ENCODE assay signal across 31 cellular contexts in genomic region chr5:97475847-97476246, GRCh38.
A peak's percentile ranks its signal among the peaks of the same experiment; 100 is the strongest.
DNase-seq lines count a peak whose midpoint lies in the region; ATAC-seq, FAIRE-seq and TF ChIP-seq lines count a peak whose summit lies in the region.
"Had no signal": no experiment of that assay in that cellular context is flagged by ENCODE, and none has a peak within 500 bp of the region (broad histone marks: within the 10 kb centered on the region; RNA-seq: fewer than 3 reads in every experiment).

No MANE protein-coding gene starts in this region.

- no peaks in the 10 kb centered on the region for H3K79me2 ChIP-seq in GM12878 (ENCODE audit: control insufficient read depth, insufficient read depth, low read length)

- 99% methylated on average over 3 of the region's 3 CpGs for WGBS in GM12878 (ENCODE audit: insufficient coverage, insufficient replicate concordance, low lambda C conversion rate, missing lambda C conversion rate)
- 97 to 100% methylated on average over 1 to 2 of the region's 3 CpGs for WGBS in endodermal cell (ENCODE audit: insufficient coverage in 1 of 2, insufficient read length in 1 of 2), 2 experiments

- SMC1A ChIA-PET in GM12878 (lab: Charles Lee; ENCODE audit: uncharacterized antibody, unreplicated experiment), result interaction anchor here (0.7 to 2.0 kb wide), 4 partner anchors 17 to 37 kb away, joined by 3 to 4 read pairs (median 3); no protein-coding TSS in a partner anchor

- no peak for FAIRE-seq in GM12878 (lab: Jason Lieb, UNC)
- FAIRE-seq: A204.1, A549, D721Med had no signal

- no peak overlapping the region for H3K9ac ChIP-seq in GM12878 (ENCODE audit: control insufficient read depth, insufficient read depth, low read length)
- no peak overlapping the region for H3K9ac ChIP-seq in endodermal cell (ENCODE audit: extremely low read depth, low read length, poor library complexity, severe bottlenecking)
- H3K9ac ChIP-seq: BLaER1; BLaER1 treated with 17β-estradiol and CSF1 and Interleukin-3, amounts not matched to agents 10 nM and 100 nM had no signal

- H3K4me2 ChIP-seq in GM12878 (ENCODE audit: control insufficient read depth, insufficient read depth), result no peak overlapping the region
- H3K4me2 ChIP-seq: A549; BLaER1; BLaER1 treated with 17β-estradiol and CSF1 and Interleukin-3, amounts not matched to agents 10 nM and 100 nM had no signal

- no peak for TF ChIP-seq EP300 in GM12878 (IDR thresholded peaks at IDR 0.05; ENCODE audit: borderline replicate concordance in 1 of 2, control insufficient read depth in 1 of 2, low read depth in 2 of 2, low read length in 2 of 2)

- H3K27me3 ChIP-seq in GM12878 (replicated peaks in 1 of 2; ENCODE audit: control insufficient read depth in 2 of 2, insufficient read depth in 2 of 2, low read length in 1 of 2), result no peaks in the 10 kb centered on the region
- H3K27me3 ChIP-seq in endodermal cell (ENCODE audit: control insufficient read depth, insufficient read depth, low read length, poor library complexity, severe bottlenecking), result no peaks in the 10 kb centered on the region
- H3K27me3 ChIP-seq: BE2C; BLaER1; BLaER1 treated with 17β-estradiol and CSF1 and Interleukin-3, amounts not matched to agents 10 nM and 100 nM had no signal

- no peak overlapping the region for H3K4me3 Mint-ChIP-seq in endodermal cell
- H3K4me3 Mint-ChIP-seq: B cell; CD14-positive monocyte; CD4-positive, alpha-beta memory T cell; CD4-positive, alpha-beta T cell; CD4-positive, CD25-positive, alpha-beta regulatory T cell; CD8-positive, alpha-beta memory T cell; CD8-positive, alpha-beta T cell had no signal

- intact Hi-C loops in GM12878 (cut with micrococcal nuclease; ENCODE audit: unreplicated experiment), result no loop called here

- H3K27me3 Mint-ChIP-seq in endodermal cell (ENCODE audit: insufficient read depth), result no peaks in the 10 kb centered on the region
- H3K27me3 Mint-ChIP-seq: CD4-positive, alpha-beta memory T cell; CD4-positive, alpha-beta T cell; CD4-positive, CD25-positive, alpha-beta regulatory T cell; CD8-positive, alpha-beta memory T cell had no signal

- POLR2A ChIA-PET in GM12878 (lab: Charles Lee), result interaction anchor here (0.7 kb wide), 1 partner anchor 12 kb away, joined by 7 read pairs; no protein-coding TSS in a partner anchor

- H4K20me1 ChIP-seq in GM12878 (ENCODE audit: control insufficient read depth, insufficient read depth), result no peaks in the 10 kb centered on the region
- H4K20me1 ChIP-seq: BLaER1; BLaER1 treated with 17β-estradiol and CSF1 and Interleukin-3, amounts not matched to agents 10 nM and 100 nM had no signal

- H3K9me3 Mint-ChIP-seq in endodermal cell, result no peaks in the 10 kb centered on the region
- H3K9me3 Mint-ChIP-seq: CD4-positive, alpha-beta memory T cell; CD4-positive, alpha-beta T cell; CD8-positive, alpha-beta T cell had no signal

- H3K36me3 ChIP-seq in GM12878 (ENCODE audit: control insufficient read depth in 2 of 2, insufficient read depth in 2 of 2, low read length in 1 of 2) (no peaks in the 10 kb centered on the region), endodermal cell (ENCODE audit: control insufficient read depth, insufficient read depth, low read length) (no peaks in the 10 kb centered on the region)
- H3K36me3 ChIP-seq: BE2C; BLaER1; BLaER1 treated with 17β-estradiol and CSF1 and Interleukin-3, amounts not matched to agents 10 nM and 100 nM had no signal

- no peak for TF ChIP-seq POLR2A in GM12878 (IDR thresholded peaks at IDR 0.05; ENCODE audit: low read depth, low read length)

- H3K27ac ChIP-seq in GM12878 (ENCODE audit: control insufficient read depth, insufficient read depth) (no peak overlapping the region), endodermal cell (ENCODE audit: low read depth, low read length) (no peak overlapping the region)
- H3K27ac ChIP-seq: 22Rv1; A549; BLaER1; BLaER1 treated with 17β-estradiol and CSF1 and Interleukin-3, amounts not matched to agents 10 nM and 100 nM; C4-2B had no signal

- RAD21 ChIA-PET in GM12878 (lab: Charles Lee; ENCODE audit: unreplicated experiment), result interaction anchor here (1.5 kb wide), 2 partner anchors 27 to 58 kb away, joined by 3 to 5 read pairs; no protein-coding TSS in a partner anchor

- H3K9me3 ChIP-seq in GM12878 (replicated peaks; ENCODE audit: control insufficient read depth, insufficient read depth, low read length), result no peaks in the 10 kb centered on the region
- H3K9me3 ChIP-seq in endodermal cell (ENCODE audit: control insufficient read depth, low read length), result no peaks in the 10 kb centered on the region
- H3K9me3 ChIP-seq: A549, BE2C, Caco-2 had no signal

- DNase-seq in GM12878 (ENCODE audit: low read depth, low spot score) (no peak), endodermal cell (no peak)
- DNase-seq: 8988T; ACHN; AML-193; BE2C; C1 segment of cervical spinal cord; Caco-2; Calu3; CD4-positive, alpha-beta memory T cell; CD4-positive, alpha-beta T cell; CD4-positive, CD25-positive, alpha-beta regulatory T cell; CD8-positive, alpha-beta memory T cell; CD8-positive, alpha-beta T cell; COR-L47; DMS 273 treated with DMSO at 0.1 percent for 48 hours; DMS153; DMS53; DMS79; DMS79 treated with DMSO at 0.1 percent for 48 hours; DND-41; EL had no signal

- no peaks in the 10 kb centered on the region for H3K36me3 Mint-ChIP-seq in endodermal cell (ENCODE audit: low read depth)
- H3K36me3 Mint-ChIP-seq: CD14-positive monocyte; CD4-positive, alpha-beta memory T cell; CD4-positive, CD25-positive, alpha-beta regulatory T cell; CD8-positive, alpha-beta memory T cell; CD8-positive, alpha-beta T cell had no signal

- no peak overlapping the region for H2AFZ ChIP-seq in GM12878 (ENCODE audit: control insufficient read depth, low read depth, low read length)

- TF ChIP-seq RAD21 in GM12878 (IDR thresholded peaks at IDR 0.05; ENCODE audit: insufficient read depth, low read depth, low read length), result no peak

- ATAC-seq in GM12878, result no peak
- ATAC-seq: A549; CD8-positive, alpha-beta T cell had no signal

- H3K27ac Mint-ChIP-seq in endodermal cell, result no peak overlapping the region
- H3K27ac Mint-ChIP-seq: B cell; CD14-positive monocyte; CD4-positive, alpha-beta memory T cell; CD4-positive, alpha-beta T cell; CD4-positive, CD25-positive, alpha-beta regulatory T cell; CD8-positive, alpha-beta memory T cell; CD8-positive, alpha-beta T cell had no signal

- TF ChIP-seq CTCF in GM12878 (IDR thresholded peaks at IDR 0.05 in 2 of 3, conservative IDR thresholded peaks at IDR 0.05 in 1 of 3; ENCODE audit: control insufficient read depth in 2 of 3, extremely low read depth in 1 of 3, insufficient read depth in 1 of 3, low read depth in 3 of 3, low read length in 3 of 3) (no peak), endodermal cell (conservative IDR thresholded peaks at IDR 0.05) (no peak)

- no peak overlapping the region for H3K4me3 ChIP-seq in GM12878
- H3K4me3 ChIP-seq in endodermal cell (ENCODE audit: low read length), result no peak overlapping the region
- H3K4me3 ChIP-seq: A549; BLaER1; BLaER1 treated with 17β-estradiol and CSF1 and Interleukin-3, amounts not matched to agents 10 nM and 100 nM had no signal

- H3K4me1 ChIP-seq in GM12878 (ENCODE audit: control insufficient read depth, insufficient read depth, low read length) (peaks cover 20% of the 10 kb centered on the region), endodermal cell (ENCODE audit: control insufficient read depth, insufficient read depth, low read length) (no peaks in the 10 kb centered on the region)
- H3K4me1 ChIP-seq: A549, BE2C, BLaER1, Caco-2 had no signal

- CTCF ChIA-PET in GM12878 (lab: Yijun Ruan, JAX), result interaction anchor here (0.6 to 0.9 kb wide), 2 partner anchors 121 to 174 kb away, joined by 3 read pairs; no protein-coding TSS in a partner anchor

- BruUV-seq in GM12878 (replicated peaks; lab: Mats Ljungman, UMichigan), result no TSS peak

- in situ Hi-C loops in GM12878 (cut with MboI), result no loop called here

- H3K4me1 Mint-ChIP-seq in endodermal cell, result peaks cover 6% of the 10 kb centered on the region
- H3K4me1 Mint-ChIP-seq: B cell; CD14-positive monocyte; CD4-positive, alpha-beta memory T cell; CD8-positive, alpha-beta memory T cell had no signal

TF ChIP-seq in GM12878, 131 proteins besides CTCF, POLR2A, EP300 and RAD21:
- TF ChIP-seq HDAC6 (IDR thresholded peaks at IDR 0.05; ENCODE audit: unreplicated experiment), result no peak
- TF ChIP-seq SIX5 (IDR thresholded peaks at IDR 0.05; ENCODE audit: low read depth, low read length, severe bottlenecking), result no peak
- no peak for TF ChIP-seq MAX (IDR thresholded peaks at IDR 0.05; ENCODE audit: low read depth, low read length)
- TF ChIP-seq ZNF24 (IDR thresholded peaks at IDR 0.05), result peak; percentile 92
- no peak for TF ChIP-seq RELA (IDR thresholded peaks at IDR 0.05; ENCODE audit: borderline replicate concordance, partially characterized antibody)
- TF ChIP-seq BHLHE40 (IDR thresholded peaks at IDR 0.05; ENCODE audit: borderline replicate concordance in 1 of 2, low read depth in 2 of 2, low read length in 1 of 2), result no peak
